ENCODE assay signal across 2 cellular contexts in the genomic region with DNA sequence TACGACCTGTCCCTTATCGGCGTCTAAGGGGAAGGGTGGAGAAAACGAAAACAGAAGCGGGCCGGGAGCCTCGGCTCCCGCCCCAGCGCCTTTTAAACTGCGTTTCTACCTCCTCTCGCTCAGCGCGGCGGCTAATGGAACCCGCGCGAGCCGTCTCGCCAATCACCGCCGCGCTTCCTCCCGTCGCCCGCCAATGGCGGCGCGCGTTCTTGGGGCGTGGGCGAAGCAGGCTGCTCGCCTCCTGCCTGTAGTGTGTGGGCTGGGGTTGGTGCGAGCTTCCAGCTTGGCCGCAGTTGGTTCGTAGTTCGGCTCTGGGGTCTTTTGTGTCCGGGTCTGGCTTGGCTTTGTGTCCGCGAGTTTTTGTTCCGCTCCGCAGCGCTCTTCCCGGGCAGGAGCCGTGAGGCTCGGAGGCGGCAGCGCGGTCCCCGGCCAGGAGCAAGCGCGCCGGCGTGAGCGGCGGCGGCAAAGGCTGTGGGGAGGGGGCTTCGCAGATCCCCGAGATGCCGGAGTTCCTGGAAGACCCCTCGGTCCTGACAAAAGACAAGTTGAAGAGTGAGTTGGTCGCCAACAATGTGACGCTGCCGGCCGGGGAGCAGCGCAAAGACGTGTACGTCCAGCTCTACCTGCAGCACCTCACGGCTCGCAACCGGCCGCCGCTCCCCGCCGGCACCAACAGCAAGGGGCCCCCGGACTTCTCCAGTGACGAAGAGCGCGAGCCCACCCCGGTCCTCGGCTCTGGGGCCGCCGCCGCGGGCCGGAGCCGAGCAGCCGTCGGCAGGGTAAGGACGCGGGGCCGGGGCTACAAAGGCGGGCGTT.
TF ChIP-seq lines count a peak whose summit lies in the region.

A gene with protein sequence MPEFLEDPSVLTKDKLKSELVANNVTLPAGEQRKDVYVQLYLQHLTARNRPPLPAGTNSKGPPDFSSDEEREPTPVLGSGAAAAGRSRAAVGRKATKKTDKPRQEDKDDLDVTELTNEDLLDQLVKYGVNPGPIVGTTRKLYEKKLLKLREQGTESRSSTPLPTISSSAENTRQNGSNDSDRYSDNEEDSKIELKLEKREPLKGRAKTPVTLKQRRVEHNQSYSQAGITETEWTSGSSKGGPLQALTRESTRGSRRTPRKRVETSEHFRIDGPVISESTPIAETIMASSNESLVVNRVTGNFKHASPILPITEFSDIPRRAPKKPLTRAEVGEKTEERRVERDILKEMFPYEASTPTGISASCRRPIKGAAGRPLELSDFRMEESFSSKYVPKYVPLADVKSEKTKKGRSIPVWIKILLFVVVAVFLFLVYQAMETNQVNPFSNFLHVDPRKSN (plus strand): TSS at position 223 of the 816 bp plus-strand sequence. CDS start 278 bp downstream, at position 501.

TF ChIP-seq in HEK293, 187 proteins besides CTCF, POLR2A, EP300 and RAD21 (continued from another document and continues in another):
- TF ChIP-seq, protein P1, sequence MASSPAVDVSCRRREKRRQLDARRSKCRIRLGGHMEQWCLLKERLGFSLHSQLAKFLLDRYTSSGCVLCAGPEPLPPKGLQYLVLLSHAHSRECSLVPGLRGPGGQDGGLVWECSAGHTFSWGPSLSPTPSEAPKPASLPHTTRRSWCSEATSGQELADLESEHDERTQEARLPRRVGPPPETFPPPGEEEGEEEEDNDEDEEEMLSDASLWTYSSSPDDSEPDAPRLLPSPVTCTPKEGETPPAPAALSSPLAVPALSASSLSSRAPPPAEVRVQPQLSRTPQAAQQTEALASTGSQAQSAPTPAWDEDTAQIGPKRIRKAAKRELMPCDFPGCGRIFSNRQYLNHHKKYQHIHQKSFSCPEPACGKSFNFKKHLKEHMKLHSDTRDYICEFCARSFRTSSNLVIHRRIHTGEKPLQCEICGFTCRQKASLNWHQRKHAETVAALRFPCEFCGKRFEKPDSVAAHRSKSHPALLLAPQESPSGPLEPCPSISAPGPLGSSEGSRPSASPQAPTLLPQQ (tag by site-specific recombination; IDR thresholded peaks at IDR 0.05), result peak; percentile 15; the same call in 1 of the 2 replicates
- TF ChIP-seq ZBTB17 (tag by site-specific recombination; IDR thresholded peaks at IDR 0.05) (peak; percentile 52), ZFHX2 (tag by site-specific recombination; conservative IDR thresholded peaks at IDR 0.05) (peak; percentile 97), ZXDB (tag by site-specific recombination; IDR thresholded peaks at IDR 0.05) (peak; percentile 41; the same call in 1 of the 2 replicates), GLIS1 (tag by site-specific recombination; IDR thresholded peaks at IDR 0.05) (peak; percentile 27; the same call in 1 of the 2 replicates), SCRT2 (tag by site-specific recombination; IDR thresholded peaks at IDR 0.05) (no peak), ZNF157 (tag by site-specific recombination; IDR thresholded peaks at IDR 0.05) (no peak), ZNF37A (tag by site-specific recombination; IDR thresholded peaks at IDR 0.05) (no peak), ZNF76 (tag by site-specific recombination; IDR thresholded peaks at IDR 0.05; ENCODE audit: borderline replicate concordance, low read depth) (peak; percentile 30; the same call in 1 of the 2 replicates), KLF16 (tag by site-specific recombination; IDR thresholded peaks at IDR 0.05) (0 out of 2 replicates have a peak, but pooled peaks have one; percentile 23), ZNF341 (tag by site-specific recombination; IDR thresholded peaks at IDR 0.05; ENCODE audit: low read depth) (0 out of 2 replicates have a peak, but pooled peaks have one; percentile 24), ZNF114 (tag by site-specific recombination; IDR thresholded peaks at IDR 0.05) (no peak), ZNF133 (tag by site-specific recombination; IDR thresholded peaks at IDR 0.05) (no peak), ZNF501 (tag by site-specific recombination; IDR thresholded peaks at IDR 0.05) (peak; percentile 85; the same call in 1 of the 2 replicates)
- TF ChIP-seq, protein P2, sequence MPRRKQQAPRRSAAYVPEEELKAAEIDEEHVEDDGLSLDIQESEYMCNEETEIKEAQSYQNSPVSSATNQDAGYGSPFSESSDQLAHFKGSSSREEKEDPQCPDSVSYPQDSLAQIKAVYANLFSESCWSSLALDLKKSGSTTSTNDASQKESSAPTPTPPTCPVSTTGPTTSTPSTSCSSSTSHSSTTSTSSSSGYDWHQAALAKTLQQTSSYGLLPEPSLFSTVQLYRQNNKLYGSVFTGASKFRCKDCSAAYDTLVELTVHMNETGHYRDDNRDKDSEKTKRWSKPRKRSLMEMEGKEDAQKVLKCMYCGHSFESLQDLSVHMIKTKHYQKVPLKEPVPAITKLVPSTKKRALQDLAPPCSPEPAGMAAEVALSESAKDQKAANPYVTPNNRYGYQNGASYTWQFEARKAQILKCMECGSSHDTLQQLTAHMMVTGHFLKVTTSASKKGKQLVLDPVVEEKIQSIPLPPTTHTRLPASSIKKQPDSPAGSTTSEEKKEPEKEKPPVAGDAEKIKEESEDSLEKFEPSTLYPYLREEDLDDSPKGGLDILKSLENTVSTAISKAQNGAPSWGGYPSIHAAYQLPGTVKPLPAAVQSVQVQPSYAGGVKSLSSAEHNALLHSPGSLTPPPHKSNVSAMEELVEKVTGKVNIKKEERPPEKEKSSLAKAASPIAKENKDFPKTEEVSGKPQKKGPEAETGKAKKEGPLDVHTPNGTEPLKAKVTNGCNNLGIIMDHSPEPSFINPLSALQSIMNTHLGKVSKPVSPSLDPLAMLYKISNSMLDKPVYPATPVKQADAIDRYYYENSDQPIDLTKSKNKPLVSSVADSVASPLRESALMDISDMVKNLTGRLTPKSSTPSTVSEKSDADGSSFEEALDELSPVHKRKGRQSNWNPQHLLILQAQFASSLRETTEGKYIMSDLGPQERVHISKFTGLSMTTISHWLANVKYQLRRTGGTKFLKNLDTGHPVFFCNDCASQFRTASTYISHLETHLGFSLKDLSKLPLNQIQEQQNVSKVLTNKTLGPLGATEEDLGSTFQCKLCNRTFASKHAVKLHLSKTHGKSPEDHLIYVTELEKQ (tag by site-specific recombination; IDR thresholded peaks at IDR 0.05; ENCODE audit: borderline replicate concordance), result no peak
- TF ChIP-seq, protein P3, sequence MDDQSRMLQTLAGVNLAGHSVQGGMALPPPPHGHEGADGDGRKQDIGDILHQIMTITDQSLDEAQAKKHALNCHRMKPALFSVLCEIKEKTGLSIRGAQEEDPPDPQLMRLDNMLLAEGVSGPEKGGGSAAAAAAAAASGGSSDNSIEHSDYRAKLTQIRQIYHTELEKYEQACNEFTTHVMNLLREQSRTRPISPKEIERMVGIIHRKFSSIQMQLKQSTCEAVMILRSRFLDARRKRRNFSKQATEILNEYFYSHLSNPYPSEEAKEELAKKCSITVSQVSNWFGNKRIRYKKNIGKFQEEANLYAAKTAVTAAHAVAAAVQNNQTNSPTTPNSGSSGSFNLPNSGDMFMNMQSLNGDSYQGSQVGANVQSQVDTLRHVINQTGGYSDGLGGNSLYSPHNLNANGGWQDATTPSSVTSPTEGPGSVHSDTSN (CRISPR knock-in tag; IDR thresholded peaks at IDR 0.05), result 0 out of 2 replicates have a peak, but pooled peaks have one; percentile 11
- TF ChIP-seq, protein P4, sequence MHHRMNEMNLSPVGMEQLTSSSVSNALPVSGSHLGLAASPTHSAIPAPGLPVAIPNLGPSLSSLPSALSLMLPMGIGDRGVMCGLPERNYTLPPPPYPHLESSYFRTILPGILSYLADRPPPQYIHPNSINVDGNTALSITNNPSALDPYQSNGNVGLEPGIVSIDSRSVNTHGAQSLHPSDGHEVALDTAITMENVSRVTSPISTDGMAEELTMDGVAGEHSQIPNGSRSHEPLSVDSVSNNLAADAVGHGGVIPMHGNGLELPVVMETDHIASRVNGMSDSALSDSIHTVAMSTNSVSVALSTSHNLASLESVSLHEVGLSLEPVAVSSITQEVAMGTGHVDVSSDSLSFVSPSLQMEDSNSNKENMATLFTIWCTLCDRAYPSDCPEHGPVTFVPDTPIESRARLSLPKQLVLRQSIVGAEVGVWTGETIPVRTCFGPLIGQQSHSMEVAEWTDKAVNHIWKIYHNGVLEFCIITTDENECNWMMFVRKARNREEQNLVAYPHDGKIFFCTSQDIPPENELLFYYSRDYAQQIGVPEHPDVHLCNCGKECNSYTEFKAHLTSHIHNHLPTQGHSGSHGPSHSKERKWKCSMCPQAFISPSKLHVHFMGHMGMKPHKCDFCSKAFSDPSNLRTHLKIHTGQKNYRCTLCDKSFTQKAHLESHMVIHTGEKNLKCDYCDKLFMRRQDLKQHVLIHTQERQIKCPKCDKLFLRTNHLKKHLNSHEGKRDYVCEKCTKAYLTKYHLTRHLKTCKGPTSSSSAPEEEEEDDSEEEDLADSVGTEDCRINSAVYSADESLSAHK (tag by site-specific recombination; IDR thresholded peaks at IDR 0.05), result no peak

TF ChIP-seq in neural cell, 6 proteins besides CTCF, POLR2A, EP300 and RAD21 (continued from another document):
- TF ChIP-seq, protein P5, sequence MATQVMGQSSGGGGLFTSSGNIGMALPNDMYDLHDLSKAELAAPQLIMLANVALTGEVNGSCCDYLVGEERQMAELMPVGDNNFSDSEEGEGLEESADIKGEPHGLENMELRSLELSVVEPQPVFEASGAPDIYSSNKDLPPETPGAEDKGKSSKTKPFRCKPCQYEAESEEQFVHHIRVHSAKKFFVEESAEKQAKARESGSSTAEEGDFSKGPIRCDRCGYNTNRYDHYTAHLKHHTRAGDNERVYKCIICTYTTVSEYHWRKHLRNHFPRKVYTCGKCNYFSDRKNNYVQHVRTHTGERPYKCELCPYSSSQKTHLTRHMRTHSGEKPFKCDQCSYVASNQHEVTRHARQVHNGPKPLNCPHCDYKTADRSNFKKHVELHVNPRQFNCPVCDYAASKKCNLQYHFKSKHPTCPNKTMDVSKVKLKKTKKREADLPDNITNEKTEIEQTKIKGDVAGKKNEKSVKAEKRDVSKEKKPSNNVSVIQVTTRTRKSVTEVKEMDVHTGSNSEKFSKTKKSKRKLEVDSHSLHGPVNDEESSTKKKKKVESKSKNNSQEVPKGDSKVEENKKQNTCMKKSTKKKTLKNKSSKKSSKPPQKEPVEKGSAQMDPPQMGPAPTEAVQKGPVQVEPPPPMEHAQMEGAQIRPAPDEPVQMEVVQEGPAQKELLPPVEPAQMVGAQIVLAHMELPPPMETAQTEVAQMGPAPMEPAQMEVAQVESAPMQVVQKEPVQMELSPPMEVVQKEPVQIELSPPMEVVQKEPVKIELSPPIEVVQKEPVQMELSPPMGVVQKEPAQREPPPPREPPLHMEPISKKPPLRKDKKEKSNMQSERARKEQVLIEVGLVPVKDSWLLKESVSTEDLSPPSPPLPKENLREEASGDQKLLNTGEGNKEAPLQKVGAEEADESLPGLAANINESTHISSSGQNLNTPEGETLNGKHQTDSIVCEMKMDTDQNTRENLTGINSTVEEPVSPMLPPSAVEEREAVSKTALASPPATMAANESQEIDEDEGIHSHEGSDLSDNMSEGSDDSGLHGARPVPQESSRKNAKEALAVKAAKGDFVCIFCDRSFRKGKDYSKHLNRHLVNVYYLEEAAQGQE (IDR thresholded peaks at IDR 0.05; ENCODE audit: borderline replicate concordance), result peak; percentile 60
- peak; percentile 94 for TF ChIP-seq TAF1 (IDR thresholded peaks at IDR 0.05; ENCODE audit: low read depth)
